25 cellular contexts compared by ENCODE assay signal in genomic region chr12:122206111-122206881, GRCh38. TPM values are rescaled to one million over a fixed set of nuclear protein-coding genes. Genes with fewer than 3 reads are reported as not detected.
DNase-seq lines count a peak whose midpoint lies in the region; ATAC-seq and TF ChIP-seq lines count a peak whose summit lies in the region.
"Had no signal": no experiment of that assay in that cellular context is flagged by ENCODE, and none has a peak within 500 bp of the region (broad histone marks: within the 10 kb centered on the region; RNA-seq: fewer than 3 reads in every experiment).

No MANE protein-coding gene starts in this region.

- WGBS in right cardiac atrium = 59% methylated on average over 27 of the region's 27 CpGs
- 58 to 59% methylated on average over 27 of the region's 27 CpGs for WGBS in aorta, 2 donors

- H3K4me1 ChIP-seq in right cardiac atrium (ENCODE audit: control insufficient read depth, insufficient read depth, low read length) (no peaks in the 10 kb centered on the region), aorta (ENCODE audit: control insufficient read depth in 1 of 2, insufficient read depth in 2 of 2, low read length in 2 of 2) (no peaks in the 10 kb centered on the region)
- H3K4me1 ChIP-seq: SJCRH30 had no signal

- no peak overlapping the region for H3K4me3 Mint-ChIP-seq in memory B cell
- H3K4me3 Mint-ChIP-seq: activated naive CD8-positive, alpha-beta T cell treated with anti-CD3 and anti-CD28 coated beads, Interleukin-2, amount 10 ng/mL, durations not matched to agents 7 days and 5 days; activated T-cell treated with anti-CD3 and anti-CD28 coated beads, Interleukin-2, amount 50 U/mL, for 72 hours had no signal

- H3K27ac ChIP-seq in right cardiac atrium (ENCODE audit: low read length) = no peak overlapping the region
- no peak overlapping the region for H3K27ac ChIP-seq in aorta (ENCODE audit: low read depth in 1 of 2, low read length in 2 of 2)
- H3K27ac ChIP-seq: KMS-11, pancreas, SJCRH30 had no signal

- no peaks in the 10 kb centered on the region for H3K9me3 Mint-ChIP-seq in memory B cell
- H3K9me3 Mint-ChIP-seq: activated naive CD8-positive, alpha-beta T cell treated with anti-CD3 and anti-CD28 coated beads, Interleukin-2, amount 10 ng/mL, durations not matched to agents 7 days and 5 days; activated T-cell treated with anti-CD3 and anti-CD28 coated beads, Interleukin-2, amount 50 U/mL, for 72 hours had no signal

- H3K9me3 ChIP-seq in right cardiac atrium (ENCODE audit: control insufficient read depth, low read length) (no peaks in the 10 kb centered on the region), aorta (ENCODE audit: control insufficient read depth, low read length) (no peaks in the 10 kb centered on the region)
- H3K9me3 ChIP-seq: HAP-1, pancreas, SJCRH30 had no signal

- peaks cover 7% of the 10 kb centered on the region for H3K4me1 Mint-ChIP-seq in memory B cell

- intact Hi-C loops in right cardiac atrium (cut with DNase I) = no loop called here
- intact Hi-C loops in Right ventricle myocardium superior (cut with DNase I) = no loop called here
- intact Hi-C loops in aorta (cut with DNase I) = no loop called here

- H3K27ac Mint-ChIP-seq in memory B cell = peak overlapping the region; percentile 14
- H3K27ac Mint-ChIP-seq: activated naive CD8-positive, alpha-beta T cell treated with anti-CD3 and anti-CD28 coated beads, Interleukin-2, amount 10 ng/mL, durations not matched to agents 7 days and 5 days; activated T-cell treated with anti-CD3 and anti-CD28 coated beads, Interleukin-2, amount 50 U/mL, for 72 hours had no signal

- peaks cover 4% of the 10 kb centered on the region for H3K27me3 Mint-ChIP-seq in memory B cell

- no peak overlapping the region for H3K4me3 ChIP-seq in right cardiac atrium (ENCODE audit: low read length)
- no peak overlapping the region for H3K4me3 ChIP-seq in aorta (ENCODE audit: low read length in 2 of 2)
- H3K4me3 ChIP-seq: HAP-1, pancreas, SJCRH30 had no signal

- peaks cover 0 to 4% of the 10 kb centered on the region in 2 donors for H3K36me3 ChIP-seq in aorta (ENCODE audit: control insufficient read depth in 1 of 2, insufficient read depth in 2 of 2, low read length in 1 of 2)

- ATAC-seq in right cardiac atrium (peak; percentile 8 to 19), Right ventricle myocardium superior (ENCODE audit: poor library complexity) (no peak), SK-N-SH treated with all-trans-retinoic acid at 6 μM for 48 hours (peak; percentile 3; the same call in 2 of the 3 replicates), memory B cell (ENCODE audit: low read depth) (no peak), aorta (ENCODE audit: low FRiP score) (peak; percentile 30), GM21717 (IDR thresholded peaks at IDR 0.05; ENCODE audit: unreplicated experiment) (no peak), GM21423 (IDR thresholded peaks at IDR 0.05; ENCODE audit: unreplicated experiment) (no peak)
- ATAC-seq: activated T-cell treated with anti-CD3 and anti-CD28 coated beads, Interleukin-2, amount 50 U/mL, for 72 hours; left cardiac atrium; pancreas had no signal

- H3K36me3 Mint-ChIP-seq in memory B cell = peaks cover 15% of the 10 kb centered on the region

- DNase-seq in right cardiac atrium (no peak), Right ventricle myocardium superior (no peak), memory B cell (ENCODE audit: low spot score in 2 of 2) (no peak), aorta (no peak), SHP77 (lab: John Stamatoyannopoulos, UW) (no peak)
- DNase-seq: activated CD4-positive, CD25-positive, alpha-beta regulatory T cell; activated naive CD8-positive, alpha-beta T cell treated with anti-CD3 and anti-CD28 coated beads, Interleukin-2, amount 10 ng/mL, durations not matched to agents 7 days and 5 days; activated T-cell treated with anti-CD3 and anti-CD28 coated beads, Interleukin-2, amount 50 U/mL, for 72 hours; dermis blood vessel endothelial cell; foreskin melanocyte; GF-D8; left cardiac atrium; NCI-H1048; NCI-H2171; SJCRH30; stimulated activated CD4-positive, alpha-beta T cell treated with anti-CD3 and anti-CD28 coated beads, Interleukin-2, amount 100 ng/mL, for 24 hours had no signal

- H3K27me3 ChIP-seq in right cardiac atrium (ENCODE audit: control insufficient read depth, insufficient read depth) (no peaks in the 10 kb centered on the region), aorta (ENCODE audit: control insufficient read depth in 1 of 2, insufficient read depth in 2 of 2, low read length in 1 of 2) (no peaks in the 10 kb centered on the region)
- H3K27me3 ChIP-seq: pancreas, SJCRH30 had no signal

TF ChIP-seq in SK-N-SH treated with all-trans-retinoic acid at 6 μM for 48 hours, 23 proteins besides CTCF, POLR2A, EP300 and RAD21 (continues in another document):
- TF ChIP-seq BACH2 (CRISPR knock-in tag; IDR thresholded peaks at IDR 0.05; ENCODE audit: borderline replicate concordance) = no peak
- TF ChIP-seq GLIS3 (CRISPR knock-in tag; IDR thresholded peaks at IDR 0.05) = no peak; the same call in 1 of the 2 replicates
- TF ChIP-seq RARB (CRISPR knock-in tag; IDR thresholded peaks at IDR 0.05) = no peak
- TF ChIP-seq CSDC2 (CRISPR knock-in tag; IDR thresholded peaks at IDR 0.05) = no peak
- TF ChIP-seq PATZ1 (CRISPR knock-in tag; IDR thresholded peaks at IDR 0.05; ENCODE audit: borderline replicate concordance) = no peak
- TF ChIP-seq ZNF8 (CRISPR knock-in tag; IDR thresholded peaks at IDR 0.05) = no peak
- TF ChIP-seq ISL1 (CRISPR knock-in tag; IDR thresholded peaks at IDR 0.05) = no peak
- no peak for TF ChIP-seq POU6F1 (CRISPR knock-in tag; IDR thresholded peaks at IDR 0.05; ENCODE audit: borderline replicate concordance, low read depth)
- TF ChIP-seq SNAI2 (CRISPR knock-in tag; IDR thresholded peaks at IDR 0.05) = no peak
- TF ChIP-seq OSR1 (CRISPR knock-in tag; IDR thresholded peaks at IDR 0.05) = no peak
- no peak for TF ChIP-seq TOX (CRISPR knock-in tag; IDR thresholded peaks at IDR 0.05; ENCODE audit: borderline replicate concordance)
- TF ChIP-seq ARNTL (CRISPR knock-in tag; IDR thresholded peaks at IDR 0.05; ENCODE audit: borderline replicate concordance, low read depth) = no peak

RNA-seq across cellular contexts. Expression of gene B3GNT4, which starts 2.8 kb away (rescaled TPM):
- total RNA-seq in right cardiac atrium (under 1 TPM in 1 of 4 donors, not detected in 3; 0.29 TPM), Right ventricle myocardium superior (not detected), aorta (not detected)
- polyA plus RNA-seq in right cardiac atrium (0.36 TPM), aorta (under 1 TPM in 1 of 2 donors, not detected in 1; 0.38 TPM)
- total RNA-seq: left cardiac atrium, OCI-LY7 had no signal

RNA-seq across cellular contexts. Expression of gene DIABLO, which starts 19.6 kb away (rescaled TPM):
- 10 to 100 TPM; 25.0 to 29.3 (median 27.3) TPM for total RNA-seq in right cardiac atrium
- 31.9 TPM for polyA plus RNA-seq in right cardiac atrium
- 27.8 TPM for total RNA-seq in Right ventricle myocardium superior
- total RNA-seq in aorta = 10 to 100 TPM; 26.5 to 28.7 TPM
- 10 to 100 TPM; 31.7 to 42.3 TPM for polyA plus RNA-seq in aorta

RNA-seq across cellular contexts. Expression of gene LRRC43, which starts 23.4 kb away (rescaled TPM):
- total RNA-seq in right cardiac atrium (1 to 10 TPM in 2 of 4 donors, under 1 TPM in 2; 0.69 to 3.1 (median 1.3) TPM), Right ventricle myocardium superior (0.81 TPM), aorta (not detected)
- polyA plus RNA-seq in right cardiac atrium (2.3 TPM), aorta (not detected)
- total RNA-seq: OCI-LY7; T-helper 2 cell treated with Interferon-gamma antibody and Interleukin-4, amounts not matched to agents 100 ng/mL and 5 ng/mL, for 36 hours had no signal

RNA-seq across cellular contexts. Expression of gene IL31, which starts 32.3 kb away (rescaled TPM):
- not detected for total RNA-seq in right cardiac atrium
- polyA plus RNA-seq in right cardiac atrium = not detected
- not detected for total RNA-seq in Right ventricle myocardium superior
- not detected for total RNA-seq in aorta
- not detected for polyA plus RNA-seq in aorta
- total RNA-seq: activated naive CD8-positive, alpha-beta T cell treated with anti-CD3 and anti-CD28 coated beads, Interleukin-2, amount 10 ng/mL, durations not matched to agents 7 days and 5 days; dermis blood vessel endothelial cell; left cardiac atrium; mononuclear cell; OCI-LY7; pancreas; SJCRH30; T-helper 2 cell treated with Interferon-gamma antibody and Interleukin-4, amounts not matched to agents 100 ng/mL and 5 ng/mL, for 36 hours had no signal
- polyA plus RNA-seq: pancreas had no signal

RNA-seq across cellular contexts. Expression of gene VPS33A, which starts 60.0 kb away (rescaled TPM):
- 10 to 100 TPM in 3 of 4 donors, 1 to 10 TPM in 1; 7.8 to 15.2 (median 12.7) TPM for total RNA-seq in right cardiac atrium
- 7.3 TPM for polyA plus RNA-seq in right cardiac atrium
- 10.2 TPM for total RNA-seq in Right ventricle myocardium superior
- 10 to 100 TPM; 14.4 to 14.5 TPM for total RNA-seq in aorta
- polyA plus RNA-seq in aorta = 1 to 10 TPM; 8.9 to 9.0 TPM

Comparison
In these comparisons a context has a peak if more than half of its experiments do, and no peak if none do; other contexts are left out.
1. ATAC-seq: peak in right cardiac atrium (2 of 2), SK-N-SH treated with all-trans-retinoic acid at 6 μM for 48 hours (single experiment) and aorta (single experiment); none in Right ventricle myocardium superior (single experiment), memory B cell (single experiment), GM21717 (single experiment) and GM21423 (single experiment).